In genomic region chr17:65025288-65025687, GRCh38 we compare ENCODE assay signal across 27 cellular contexts. TPM values are rescaled to one million over a fixed set of nuclear protein-coding genes. Genes with fewer than 3 reads are reported as not detected.
DNase-seq lines count a peak whose midpoint lies in the region; ATAC-seq and TF ChIP-seq lines count a peak whose summit lies in the region.
"Had no signal": no experiment of that assay in that cellular context is flagged by ENCODE, and none has a peak within 500 bp of the region (broad histone marks: within the 10 kb centered on the region; RNA-seq: fewer than 3 reads in every experiment).

No MANE protein-coding gene starts in this region.

- DNase-seq in natural killer cell: no peak
- DNase-seq in natural killer cell treated with Interleukin-12 subunit alpha and Interleukin-12 subunit beta and Interleukin-15 and Interleukin-18, amount 100 ng/mL, for 72 hours (ENCODE audit: low spot score): no peak
- DNase-seq in left lobe of liver (ENCODE audit: low spot score): no peak
- no peak for DNase-seq in HT-29 (ENCODE audit: low spot score)
- DNase-seq in stimulated activated naive CD8-positive, alpha-beta T cell treated with anti-CD3 and anti-CD28 coated beads, Interleukin-15, Interleukin-2, amounts not matched to agents 100 U/mL and 50 U/mL, for 24 hours: no peak
- DNase-seq in cortex of kidney (lab: John Stamatoyannopoulos, UW): no peak
- DNase-seq: activated CD4-positive, alpha-beta T cell treated with anti-CD3 and anti-CD28 coated beads for 4 hours; activated effector memory CD4-positive, alpha-beta T cell treated with anti-CD3 and anti-CD28 coated beads, Interleukin-2, amount 50 U/mL, for 16 hours; activated T-cell treated with anti-CD3 and anti-CD28 coated beads for 4 hours; foreskin fibroblast; H7; heart left ventricle; Kasumi-1; lower lobe of right lung; MV-4-11; naive thymus-derived CD8-positive, alpha-beta T cell; NCI-H1436; NCI-H2081; Peyer's patch; SHP77 treated with DMSO at 0.1 percent for 48 hours; stimulated activated naive CD4-positive, alpha-beta T cell; T-helper 9 cell had no signal

- peak overlapping the region; percentile 92 for H3K27ac ChIP-seq in SU-DHL-6 (ENCODE audit: low read depth, low read length)
- H3K27ac ChIP-seq: coronary artery, esophagus muscularis mucosa, heart left ventricle, lower lobe of right lung, Peyer's patch, suprapubic skin, VCaP had no signal

- no peak overlapping the region for H2AFZ ChIP-seq in SU-DHL-6 (ENCODE audit: low read depth, low read length, severe bottlenecking)

- no peaks in the 10 kb centered on the region for H3K9me2 ChIP-seq in SU-DHL-6 (replicated peaks; ENCODE audit: insufficient read depth, low read length)

- H3K36me3 ChIP-seq in SU-DHL-6 (ENCODE audit: low read length): peaks cover 21% of the 10 kb centered on the region; the same call in 1 of the 2 replicates
- H3K36me3 ChIP-seq: esophagus muscularis mucosa, lower lobe of right lung, Peyer's patch, suprapubic skin had no signal

- H3K4me3 Mint-ChIP-seq in natural killer cell: no peak overlapping the region
- no peak overlapping the region for H3K4me3 Mint-ChIP-seq in natural killer cell treated with Interleukin-12 subunit alpha and Interleukin-12 subunit beta and Interleukin-15 and Interleukin-18, amount 100 ng/mL, for 72 hours
- H3K4me3 Mint-ChIP-seq: naive thymus-derived CD8-positive, alpha-beta T cell had no signal

- no peaks in the 10 kb centered on the region for H3K27me3 Mint-ChIP-seq in natural killer cell (ENCODE audit: low read depth in 2 of 2)
- no peaks in the 10 kb centered on the region for H3K27me3 Mint-ChIP-seq in natural killer cell treated with Interleukin-12 subunit alpha and Interleukin-12 subunit beta and Interleukin-15 and Interleukin-18, amount 100 ng/mL, for 72 hours
- H3K27me3 Mint-ChIP-seq: naive thymus-derived CD8-positive, alpha-beta T cell had no signal

- peak overlapping the region; percentile 42 for H3K4me3 ChIP-seq in SU-DHL-6 (ENCODE audit: insufficient read depth, low read length, poor library complexity, severe bottlenecking)
- H3K4me3 ChIP-seq: coronary artery, esophagus muscularis mucosa, heart left ventricle, lower lobe of right lung, Peyer's patch, suprapubic skin had no signal

- intact Hi-C loops in natural killer cell (cut with micrococcal nuclease): no loop called here

- H3K9me3 ChIP-seq in SU-DHL-6 (ENCODE audit: insufficient read depth, low read length): no peaks in the 10 kb centered on the region
- H3K9me3 ChIP-seq: esophagus muscularis mucosa, heart left ventricle, lower lobe of right lung, Peyer's patch, suprapubic skin had no signal

- H3K9me3 Mint-ChIP-seq in natural killer cell: no peaks in the 10 kb centered on the region
- H3K9me3 Mint-ChIP-seq in natural killer cell treated with Interleukin-12 subunit alpha and Interleukin-12 subunit beta and Interleukin-15 and Interleukin-18, amount 100 ng/mL, for 72 hours: no peaks in the 10 kb centered on the region
- H3K9me3 Mint-ChIP-seq: naive thymus-derived CD8-positive, alpha-beta T cell had no signal

- TF ChIP-seq CTCF in natural killer cell (IDR thresholded peaks at IDR 0.05) (no peak), SU-DHL-6 (IDR thresholded peaks at IDR 0.05; ENCODE audit: insufficient read depth, low read length, poor library complexity, severe bottlenecking) (no peak)

- H3K9ac ChIP-seq in SU-DHL-6 (ENCODE audit: low read length): peak overlapping the region; percentile 61

- no peaks in the 10 kb centered on the region for H3K36me3 Mint-ChIP-seq in natural killer cell
- no peaks in the 10 kb centered on the region for H3K36me3 Mint-ChIP-seq in natural killer cell treated with Interleukin-12 subunit alpha and Interleukin-12 subunit beta and Interleukin-15 and Interleukin-18, amount 100 ng/mL, for 72 hours

- H3K27ac Mint-ChIP-seq in natural killer cell: peak overlapping the region; percentile 68 to 86
- H3K27ac Mint-ChIP-seq in natural killer cell treated with Interleukin-12 subunit alpha and Interleukin-12 subunit beta and Interleukin-15 and Interleukin-18, amount 100 ng/mL, for 72 hours: peak overlapping the region in 1 of 2 donors; percentile 97

- ATAC-seq in natural killer cell: no peak
- ATAC-seq in natural killer cell treated with Interleukin-12 subunit alpha and Interleukin-12 subunit beta and Interleukin-15 and Interleukin-18, amount 100 ng/mL, for 72 hours: no peak
- peak; percentile 54 for ATAC-seq in left lobe of liver
- no peak for ATAC-seq in stimulated activated naive CD8-positive, alpha-beta T cell treated with anti-CD3 and anti-CD28 coated beads, Interleukin-15, Interleukin-2, amounts not matched to agents 100 U/mL and 50 U/mL, for 24 hours
- ATAC-seq: heart left ventricle; lower lobe of right lung; naive thymus-derived CD8-positive, alpha-beta T cell had no signal

- H3K4me1 Mint-ChIP-seq in natural killer cell: peaks cover 78 to 84% of the 10 kb centered on the region in 2 donors
- H3K4me1 Mint-ChIP-seq in natural killer cell treated with Interleukin-12 subunit alpha and Interleukin-12 subunit beta and Interleukin-15 and Interleukin-18, amount 100 ng/mL, for 72 hours (ENCODE audit: low read depth in 2 of 2): peaks cover 61 to 75% of the 10 kb centered on the region in 2 donors

- peaks cover 91% of the 10 kb centered on the region for H3F3A ChIP-seq in SU-DHL-6 (ENCODE audit: insufficient read depth)

- peaks cover 100% of the 10 kb centered on the region for H3K79me2 ChIP-seq in SU-DHL-6 (ENCODE audit: insufficient read depth, low read length)

- no peaks in the 10 kb centered on the region for H3K27me3 ChIP-seq in SU-DHL-6 (ENCODE audit: low read length)
- H3K27me3 ChIP-seq: esophagus muscularis mucosa, heart left ventricle, Peyer's patch, suprapubic skin had no signal

- H3K4me2 ChIP-seq in SU-DHL-6 (ENCODE audit: low read depth, low read length, poor library complexity, severe bottlenecking): peak overlapping the region; percentile 92

- H4K20me1 ChIP-seq in SU-DHL-6 (ENCODE audit: low read depth, low read length): peaks cover 3% of the 10 kb centered on the region; the same call in 1 of the 2 replicates

RNA-seq across cellular contexts. Expression of gene GNA13, which starts 31.3 kb away (rescaled TPM):
- 100 to 1,000 TPM; 151 to 165 (median 161) TPM for total RNA-seq in natural killer cell
- total RNA-seq in natural killer cell treated with Interleukin-12 subunit alpha and Interleukin-12 subunit beta and Interleukin-15 and Interleukin-18, amount 100 ng/mL, for 72 hours: 10 to 100 TPM; 59.3 to 65.3 TPM
- total RNA-seq in left lobe of liver: 11.8 TPM
- 12.0 and 12.5 TPM in 2 replicates for total RNA-seq in HT-29 (2014; rRNA removed; shearing (Covaris generic))
